In the genomic region with DNA sequence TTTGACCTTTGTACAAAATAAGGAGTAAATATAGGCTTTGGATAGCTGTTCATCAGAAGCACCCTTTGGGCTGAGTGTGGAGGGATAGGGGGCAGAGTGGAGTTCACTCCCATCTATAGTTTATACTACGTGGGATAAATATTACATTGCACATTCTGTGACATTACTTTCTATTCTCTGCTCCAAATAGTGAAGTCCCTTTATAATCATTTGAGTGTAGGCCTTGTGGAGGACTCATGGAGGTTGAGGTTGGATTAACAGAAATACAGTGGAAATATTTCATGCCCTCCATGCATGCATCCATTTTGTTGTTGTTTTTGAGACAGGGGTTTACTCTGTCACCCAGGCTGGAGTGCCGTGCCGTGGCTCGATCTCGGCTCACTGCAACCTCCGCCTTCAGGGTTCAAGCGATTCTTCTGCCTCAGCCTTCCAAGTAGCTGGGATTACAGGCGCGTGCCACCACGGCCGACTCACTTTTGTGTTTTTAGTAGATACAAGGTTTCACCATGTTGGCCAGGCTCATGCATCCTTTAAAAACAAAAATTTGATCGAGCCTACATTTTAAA, we compare ENCODE assay signal across 8 cellular contexts. TPM values are rescaled to one million over a fixed set of nuclear protein-coding genes. Genes with fewer than 3 reads are reported as not detected.
DNase-seq lines count a peak whose midpoint lies in the region; ATAC-seq and TF ChIP-seq lines count a peak whose summit lies in the region.

No MANE protein-coding gene starts in this region.

- peak; percentile 0 for TF ChIP-seq CTCF in epithelial cell of esophagus (IDR thresholded peaks at IDR 0.05; ENCODE audit: insufficient read depth, low read depth, low read length, missing control alignments)
- TF ChIP-seq CTCF in nephron (IDR thresholded peaks at IDR 0.05; ENCODE audit: unreplicated experiment in 3 of 3), result no peak

- peak overlapping the region; percentile 87 for H3K4me3 Mint-ChIP-seq in activated CD4-positive, alpha-beta T cell treated with anti-CD3 and anti-CD28 coated beads, Interleukin-2, amount 10 ng/mL, durations not matched to agents 24 days and 14 days
- H3K4me3 Mint-ChIP-seq in nephron, result peak overlapping the region; percentile 92 to 98 (median 98)

- H3K4me3 ChIP-seq in SK-N-MC, result peak overlapping the region; percentile 97
- peak overlapping the region; percentile 62 for H3K4me3 ChIP-seq in epithelial cell of esophagus (ENCODE audit: low read length)

- intact Hi-C loops in activated CD4-positive, alpha-beta T cell treated with anti-CD3 and anti-CD28 coated beads, Interleukin-2, amount 10 ng/mL, durations not matched to agents 24 days and 14 days (cut with micrococcal nuclease), result loop anchor here (5.0 kb wide), 2 partner anchors 43 to 133 kb away; partner anchors contain the start of gene GNPTAB

- H3K9me3 ChIP-seq in SK-N-MC (ENCODE audit: low read depth, low read length), result no peaks in the 10 kb centered on the region

- ATAC-seq in HG03025 (IDR thresholded peaks at IDR 0.05; ENCODE audit: low FRiP score, unreplicated experiment) (no peak), HG03175 (IDR thresholded peaks at IDR 0.05; ENCODE audit: unreplicated experiment) (no peak)

- H3K27ac Mint-ChIP-seq in activated CD4-positive, alpha-beta T cell treated with anti-CD3 and anti-CD28 coated beads, Interleukin-2, amount 10 ng/mL, durations not matched to agents 24 days and 14 days, result no peak overlapping the region
- peak overlapping the region; percentile 84 to 95 (median 87) for H3K27ac Mint-ChIP-seq in nephron

- no peaks in the 10 kb centered on the region for H3K9me3 Mint-ChIP-seq in activated CD4-positive, alpha-beta T cell treated with anti-CD3 and anti-CD28 coated beads, Interleukin-2, amount 10 ng/mL, durations not matched to agents 24 days and 14 days
- no peaks in the 10 kb centered on the region for H3K9me3 Mint-ChIP-seq in nephron

- no peaks in the 10 kb centered on the region for H3K36me3 ChIP-seq in SK-N-MC (ENCODE audit: insufficient read depth, low read length)

- no peaks in the 10 kb centered on the region for H3K36me3 Mint-ChIP-seq in activated CD4-positive, alpha-beta T cell treated with anti-CD3 and anti-CD28 coated beads, Interleukin-2, amount 10 ng/mL, durations not matched to agents 24 days and 14 days (ENCODE audit: low read depth)
- H3K36me3 Mint-ChIP-seq in nephron (ENCODE audit: low read depth), result no peaks in the 10 kb centered on the region

- peak overlapping the region; percentile 89 for H3K9ac ChIP-seq in SK-N-MC (ENCODE audit: insufficient read length)

- no peak for DNase-seq in activated CD4-positive, alpha-beta T cell treated with anti-CD3 and anti-CD28 coated beads, Interleukin-2, amount 10 ng/mL, durations not matched to agents 24 days and 14 days
- DNase-seq in activated CD4-positive, alpha-beta T cell treated with anti-CD3 and anti-CD28 coated beads for 1 hour, result no peak
- DNase-seq in SK-N-MC (ENCODE audit: low read depth, low spot score), result no peak
- no peak for DNase-seq in epithelial cell of esophagus (ENCODE audit: low read depth)
- DNase-seq in NCI-H1930 (lab: John Stamatoyannopoulos, UW), result no peak

- peaks cover 18% of the 10 kb centered on the region for H3K4me1 Mint-ChIP-seq in activated CD4-positive, alpha-beta T cell treated with anti-CD3 and anti-CD28 coated beads, Interleukin-2, amount 10 ng/mL, durations not matched to agents 24 days and 14 days
- H3K4me1 Mint-ChIP-seq in nephron, result peaks cover 50% of the 10 kb centered on the region

- H3K27ac ChIP-seq in SK-N-MC, result no peak overlapping the region

- peaks cover 21% of the 10 kb centered on the region for H3K27me3 Mint-ChIP-seq in activated CD4-positive, alpha-beta T cell treated with anti-CD3 and anti-CD28 coated beads, Interleukin-2, amount 10 ng/mL, durations not matched to agents 24 days and 14 days
- peaks cover 6% of the 10 kb centered on the region for H3K27me3 Mint-ChIP-seq in nephron (ENCODE audit: low read depth)

RNA-seq across cellular contexts. Expression of gene CHPT1, which starts 1.4 kb away (rescaled TPM):
- total RNA-seq in activated CD4-positive, alpha-beta T cell treated with anti-CD3 and anti-CD28 coated beads, Interleukin-2, amount 10 ng/mL, durations not matched to agents 24 days and 14 days, result 13.9 and 15.3 TPM in 2 replicates

RNA-seq across cellular contexts. Expression of gene SYCP3, which starts 40.4 kb away (rescaled TPM):
- 0.44 and 0.50 TPM in 2 replicates for total RNA-seq in activated CD4-positive, alpha-beta T cell treated with anti-CD3 and anti-CD28 coated beads, Interleukin-2, amount 10 ng/mL, durations not matched to agents 24 days and 14 days
